Comparison of ENCODE assay signal across 7 cellular contexts in genomic region chr4:84682661-84683060, GRCh38.
DNase-seq lines count a peak whose midpoint lies in the region; ATAC-seq and TF ChIP-seq lines count a peak whose summit lies in the region.
"Not testable (repeated sequence)": the region's sequence is repeated elsewhere in the genome, so short reads cannot be mapped to it uniquely, and the experiment has no call there.

No MANE protein-coding gene starts in this region.

- not testable (repeated sequence) for H3K79me1 ChIP-seq in trophoblast cell (ENCODE audit: low read length)

- not testable (repeated sequence) for ATAC-seq in lower lobe of right lung

- not testable (repeated sequence) for H3K27me3 ChIP-seq in BLaER1 treated with 17β-estradiol and CSF1 and Interleukin-3, amounts not matched to agents 10 nM and 100 nM; SJSA1 (replicated peaks); dorsolateral prefrontal cortex; hepatocyte; lower lobe of right lung (ENCODE audit: low read depth); trophoblast cell (ENCODE audit: insufficient read depth, low read length); suprapubic skin

- H2AFZ ChIP-seq in hepatocyte; trophoblast cell (ENCODE audit: insufficient read depth, low read length, poor library complexity): not testable (repeated sequence)

- not testable (repeated sequence) for H3K9ac ChIP-seq in BLaER1 treated with 17β-estradiol and CSF1 and Interleukin-3, amounts not matched to agents 10 nM and 100 nM; trophoblast cell (ENCODE audit: low read length)

- H4K12ac ChIP-seq in trophoblast cell (ENCODE audit: low read depth, low read length) = not testable (repeated sequence)

- intact Hi-C loops in dorsolateral prefrontal cortex (cut with DNase I) = loop anchor here in 1 of 2 donors (10.0 kb wide), 1 partner anchor 98 kb away; the partner anchor contains the start of gene CDS1
- intact Hi-C loops in lower lobe of right lung (cut with DNase I) = not testable (repeated sequence)

- not testable (repeated sequence) for H3K79me2 ChIP-seq in hepatocyte; trophoblast cell (ENCODE audit: control insufficient read depth, insufficient read depth, low read length, poor library complexity)

- H4K8ac ChIP-seq in trophoblast cell (ENCODE audit: low read depth, low read length) = not testable (repeated sequence)

- WGBS in hepatocyte (ENCODE audit: low lambda C conversion rate, missing lambda C conversion rate) = 90% methylated on average over 4 of the region's 4 CpGs
- no CpG with 5 or more reads among the region's 4 CpGs for WGBS in trophoblast cell (ENCODE audit: extremely low coverage, insufficient coverage, insufficient read length)
- 80% methylated on average over 4 of the region's 4 CpGs for WGBS in suprapubic skin

- peaks cover 55 to 98% (median 96%) of the 10 kb centered on the region in 11 experiments for H3K36me3 ChIP-seq in BLaER1 treated with 17β-estradiol and CSF1 and Interleukin-3, amounts not matched to agents 10 nM and 100 nM
- H3K36me3 ChIP-seq in SJSA1 = peaks cover 66% of the 10 kb centered on the region
- H3K36me3 ChIP-seq in hepatocyte (replicated peaks; ENCODE audit: insufficient read depth, low read depth) = not testable (repeated sequence)
- peaks cover 85% of the 10 kb centered on the region for H3K36me3 ChIP-seq in lower lobe of right lung
- H3K36me3 ChIP-seq in trophoblast cell (ENCODE audit: control insufficient read depth in 1 of 2, insufficient read depth in 2 of 2, low read length in 2 of 2) = peaks cover 21 to 26% of the 10 kb centered on the region in 2 experiments
- peaks cover 73% of the 10 kb centered on the region for H3K36me3 ChIP-seq in suprapubic skin

- TF ChIP-seq POLR2A in suprapubic skin (IDR thresholded peaks at IDR 0.05) = not testable (repeated sequence)

- not testable (repeated sequence) for H3K4ac ChIP-seq in trophoblast cell (ENCODE audit: low read depth, low read length)

- TF ChIP-seq EP300 in suprapubic skin (IDR thresholded peaks at IDR 0.05) = not testable (repeated sequence)

- not testable (repeated sequence) for H2BK5ac ChIP-seq in trophoblast cell (ENCODE audit: low read depth, low read length, poor library complexity)

- H3K18ac ChIP-seq in trophoblast cell (ENCODE audit: low read length) = not testable (repeated sequence)

- H2BK12ac ChIP-seq in trophoblast cell (ENCODE audit: low read length) = not testable (repeated sequence)

- H3K4me1 ChIP-seq in BLaER1 treated with 17β-estradiol and CSF1 and Interleukin-3, amounts not matched to agents 10 nM and 100 nM = peaks cover 25 to 47% (median 39%) of the 10 kb centered on the region in 10 experiments
- peaks cover 40% of the 10 kb centered on the region for H3K4me1 ChIP-seq in SJSA1 (replicated peaks)
- H3K4me1 ChIP-seq in hepatocyte (ENCODE audit: insufficient read depth); suprapubic skin: not testable (repeated sequence)
- H3K4me1 ChIP-seq in lower lobe of right lung = peaks cover 27% of the 10 kb centered on the region
- peaks cover 4 to 11% of the 10 kb centered on the region in 2 experiments for H3K4me1 ChIP-seq in trophoblast cell (ENCODE audit: control insufficient read depth in 1 of 2, insufficient read depth in 2 of 2, low read length in 2 of 2)

- H4K20me1 ChIP-seq in BLaER1 treated with 17β-estradiol and CSF1 and Interleukin-3, amounts not matched to agents 10 nM and 100 nM = peaks cover 0 to 94% (median 0%) of the 10 kb centered on the region in 11 experiments; a peak in 8 of 22 replicates
- not testable (repeated sequence) for H4K20me1 ChIP-seq in hepatocyte (ENCODE audit: insufficient read depth, poor library complexity, severe bottlenecking)

- not testable (repeated sequence) for H3K14ac ChIP-seq in trophoblast cell (ENCODE audit: low read length)

- not testable (repeated sequence) for H2BK120ac ChIP-seq in trophoblast cell (ENCODE audit: insufficient read depth, low read length, poor library complexity)

- not testable (repeated sequence) for H3K4me3 ChIP-seq in BLaER1 treated with 17β-estradiol and CSF1 and Interleukin-3, amounts not matched to agents 10 nM and 100 nM; SJSA1; dorsolateral prefrontal cortex; hepatocyte; lower lobe of right lung; trophoblast cell (ENCODE audit: low read depth, low read length); suprapubic skin

- not testable (repeated sequence) for H2AK5ac ChIP-seq in trophoblast cell (ENCODE audit: low read length)

- TF ChIP-seq CTCF in dorsolateral prefrontal cortex (IDR thresholded peaks at IDR 0.05 in 54 of 56, conservative IDR thresholded peaks at IDR 0.05 in 2 of 56; ENCODE audit: low read depth in 1 of 56, partially characterized antibody in 56 of 56); hepatocyte (IDR thresholded peaks at IDR 0.05; ENCODE audit: poor library complexity); lower lobe of right lung (IDR thresholded peaks at IDR 0.05); suprapubic skin (IDR thresholded peaks at IDR 0.05): not testable (repeated sequence)

- H3K23ac ChIP-seq in trophoblast cell (ENCODE audit: low read length) = not testable (repeated sequence)

- H3K9me2 ChIP-seq in hepatocyte (replicated peaks; ENCODE audit: insufficient read depth) = not testable (repeated sequence)

- H4K91ac ChIP-seq in trophoblast cell (ENCODE audit: low read depth, low read length) = not testable (repeated sequence)

- H3K27ac ChIP-seq in BLaER1 treated with 17β-estradiol and CSF1 and Interleukin-3, amounts not matched to agents 10 nM and 100 nM = 0 out of 22 replicates have a peak overlapping the region, but pooled peaks of 2 of the 11 experiments have one; percentile 0 to 8
- peak overlapping the region; percentile 14 for H3K27ac ChIP-seq in SJSA1
- peak overlapping the region in 47 of 59 donors; percentile 12 to 82 (median 65) for H3K27ac ChIP-seq in dorsolateral prefrontal cortex
- peak overlapping the region; percentile 76 for H3K27ac ChIP-seq in hepatocyte
- H3K27ac ChIP-seq in lower lobe of right lung = peak overlapping the region; percentile 53
- H3K27ac ChIP-seq in trophoblast cell (ENCODE audit: low read depth, low read length) = not testable (repeated sequence)
- peak overlapping the region; percentile 61 for H3K27ac ChIP-seq in suprapubic skin

- H3K9me3 ChIP-seq in BLaER1 treated with 17β-estradiol and CSF1 and Interleukin-3, amounts not matched to agents 10 nM and 100 nM (replicated peaks in 1 of 11); SJSA1 (replicated peaks); hepatocyte (ENCODE audit: low read depth); lower lobe of right lung; trophoblast cell (ENCODE audit: insufficient read depth, low read depth, low read length); suprapubic skin: not testable (repeated sequence)

- DNase-seq in SJSA1 (ENCODE audit: low read depth in 1 of 2, low spot score in 2 of 2); dorsolateral prefrontal cortex; hepatocyte (ENCODE audit: low spot score); lower lobe of right lung; suprapubic skin (ENCODE audit: low spot score in 2 of 2): not testable (repeated sequence)
- peak; percentile 34 to 59 for DNase-seq in trophoblast cell

- peak overlapping the region; percentile 62 to 75 (median 72) for H3K4me2 ChIP-seq in BLaER1 treated with 17β-estradiol and CSF1 and Interleukin-3, amounts not matched to agents 10 nM and 100 nM
- not testable (repeated sequence) for H3K4me2 ChIP-seq in hepatocyte; trophoblast cell (ENCODE audit: low read length)
